9 cellular contexts compared by ENCODE assay signal in genomic region chrX:15273275-15273674, GRCh38. TPM values are rescaled to one million over a fixed set of nuclear protein-coding genes. Genes with fewer than 3 reads are reported as not detected.
"Had no signal": no experiment of that assay in that cellular context is flagged by ENCODE, and none has a peak within 500 bp of the region (broad histone marks: within the 10 kb centered on the region; RNA-seq: fewer than 3 reads in every experiment).

No MANE protein-coding gene starts in this region.

RNA-seq across cellular contexts. Expression of gene ASB9, which starts 3.4 kb away (rescaled TPM):
- total RNA-seq: OCI-LY7 had no signal

RNA-seq across cellular contexts. Expression of gene ASB11, which starts 42.2 kb away (rescaled TPM):
- total RNA-seq: OCI-LY7, PC-3, PC-9, Peyer's patch, RPMI7951, SJCRH30, SJSA1, T-cell had no signal
- polyA plus RNA-seq: SK-N-SH had no signal
